Comparison of ENCODE assay signal across 8 cellular contexts in genomic region chr4:113762061-113762850, GRCh38. TPM values are rescaled to one million over a fixed set of nuclear protein-coding genes. Genes with fewer than 3 reads are reported as not detected.
A peak's percentile ranks its signal among the peaks of the same experiment; 100 is the strongest.
DNase-seq lines count a peak whose midpoint lies in the region; ATAC-seq and TF ChIP-seq lines count a peak whose summit lies in the region.

No MANE protein-coding gene starts in this region.

- peaks cover 22 to 44% (median 33%) of the 10 kb centered on the region in 6 donors for H3K4me1 ChIP-seq in spleen

- no peaks in the 10 kb centered on the region for H3K27me3 ChIP-seq in spleen (replicated peaks in 1 of 7)

- peak; percentile 59 for ATAC-seq in GM19023 (IDR thresholded peaks at IDR 0.05; ENCODE audit: unreplicated experiment)
- ATAC-seq in HG03196 (IDR thresholded peaks at IDR 0.05; ENCODE audit: unreplicated experiment): peak; percentile 63
- peak; percentile 72 to 76 for ATAC-seq in activated CD4-positive, CD25-positive, alpha-beta regulatory T cell treated with anti-CD3 and anti-CD28 coated beads, Interleukin-2, amount 50 U/mL, for 24 hours

- intact Hi-C loops in spleen (cut with DNase I; ENCODE audit: low total_unique reads): no loop called here

- no peaks in the 10 kb centered on the region for H3K9me3 ChIP-seq in spleen

- H3K4me3 ChIP-seq in spleen: peak overlapping the region; percentile 52 to 85 (median 64)

- TF ChIP-seq CTCF in AG09319 (IDR thresholded peaks at IDR 0.05; ENCODE audit: low read depth, low read length) (no peak), spleen (IDR thresholded peaks at IDR 0.05 in 8 of 11, conservative IDR thresholded peaks at IDR 0.05 in 3 of 11) (peak in 6 of 11 experiments; percentile 4 to 44 (median 16))

- DNase-seq in AG09319 (ENCODE audit: extremely low read depth, low read depth): peak; percentile 99
- DNase-seq in NCI-H345 treated with DMSO at 0.1 percent for 48 hours (lab: John Stamatoyannopoulos, UW; ENCODE audit: unreplicated experiment): peak; percentile 84
- peak; percentile 99 for DNase-seq in cerebellar cortex (ENCODE audit: low spot score)
- DNase-seq in iris pigment epithelial cell (ENCODE audit: low read depth): peak; percentile 100
- peak; percentile 98 for DNase-seq in spleen

- 0% methylated on average over 35 to 44 of the region's 44 CpGs for WGBS in spleen, 5 donors

- peak overlapping the region; percentile 94 to 99 (median 98) for H3K27ac ChIP-seq in spleen

- TF ChIP-seq POLR2A in spleen (IDR thresholded peaks at IDR 0.05): peak; percentile 47 to 98 (median 94)

- H3K36me3 ChIP-seq in spleen: peaks cover 0 to 6% (median 0%) of the 10 kb centered on the region in 6 donors

RNA-seq across cellular contexts. Expression of gene CAMK2D, which starts 0.7 kb away (rescaled TPM):
- 10 to 100 TPM; 30.7 to 44.2 (median 36.2) TPM for total RNA-seq in spleen
- polyA plus RNA-seq in spleen: 10 to 100 TPM in 1 of 3 donors, 1 to 10 TPM in 2; 5.9 to 14.5 (median 8.5) TPM

Comparison
In these comparisons a context has a peak if more than half of its experiments do, and no peak if none do; other contexts are left out.
1. Peak in every context shown above with its lines: DNase-seq, ATAC-seq, H3K4me3 ChIP-seq and H3K27ac ChIP-seq.